21 cellular contexts compared by ENCODE assay signal in the genomic region with DNA sequence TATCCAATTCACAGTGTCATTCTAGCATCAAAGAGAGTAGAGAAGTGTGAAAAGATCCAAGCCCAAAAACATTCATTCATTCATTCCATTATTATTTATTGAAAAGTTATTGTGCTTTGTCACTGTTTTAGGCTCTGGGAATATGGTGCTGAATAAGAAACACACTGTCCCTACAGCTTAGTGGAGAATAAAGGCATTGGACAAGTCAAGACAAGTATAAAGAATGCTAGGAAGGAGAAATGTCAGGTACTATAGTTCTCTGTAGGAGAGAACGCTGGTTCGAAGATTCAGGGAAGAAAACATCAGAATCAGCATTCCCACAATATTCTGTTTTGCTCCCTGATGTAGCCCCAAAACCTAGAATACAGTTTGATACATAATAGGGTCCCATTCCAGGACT.
A peak's percentile ranks its signal among the peaks of the same experiment; 100 is the strongest.
DNase-seq lines count a peak whose midpoint lies in the region; ATAC-seq, FAIRE-seq and TF ChIP-seq lines count a peak whose summit lies in the region.
"Had no signal": no experiment of that assay in that cellular context is flagged by ENCODE, and none has a peak within 500 bp of the region (broad histone marks: within the 10 kb centered on the region; RNA-seq: fewer than 3 reads in every experiment).

No MANE protein-coding gene starts in this region.

- peak; percentile 57 for ATAC-seq in foreskin keratinocyte
- ATAC-seq in HG03280 (IDR thresholded peaks at IDR 0.05; ENCODE audit: unreplicated experiment), result no peak
- ATAC-seq: A549 had no signal

- H3K27me3 ChIP-seq in bronchial epithelial cell (ENCODE audit: control insufficient read depth, insufficient read depth, low read length) (no peaks in the 10 kb centered on the region), foreskin keratinocyte (no peaks in the 10 kb centered on the region)

- no peak for FAIRE-seq in bronchial epithelial cell (lab: Jason Lieb, UNC)
- FAIRE-seq: A549, G401.6, GM12892, H1 had no signal

- H3K36me3 ChIP-seq in bronchial epithelial cell (ENCODE audit: control insufficient read depth, insufficient read depth, low read length), result no peaks in the 10 kb centered on the region

- POLR2A ChIA-PET in RWPE1 (lab: Yijun Ruan, JAX; ENCODE audit: low non-redundant PET), result no interaction called here

- H3K4me3 ChIP-seq in bronchial epithelial cell (ENCODE audit: low read depth, low read length), result no peak overlapping the region
- H3K4me3 ChIP-seq: A549, GM23248 had no signal

- H3K27ac ChIP-seq in RWPE1 (no peak overlapping the region), foreskin keratinocyte (no peak overlapping the region)
- H3K27ac ChIP-seq: A549, GM23248 had no signal

- TF ChIP-seq CTCF in RWPE1 (conservative IDR thresholded peaks at IDR 0.05; ENCODE audit: low read depth) (no peak), bronchial epithelial cell (IDR thresholded peaks at IDR 0.05; ENCODE audit: insufficient read depth, low read length, severe bottlenecking) (no peak), foreskin keratinocyte (conservative IDR thresholded peaks at IDR 0.05) (no peak)

- DNase-seq in RWPE1 (ENCODE audit: low spot score), result peak; percentile 27
- DNase-seq in bronchial epithelial cell (ENCODE audit: low read depth), result peak; percentile 61
- DNase-seq in foreskin keratinocyte, result peak in 1 of 2 donors; percentile 55
- no peak for DNase-seq in kidney tubule cell (ENCODE audit: low spot score)
- DNase-seq in T1000 (lab: John Stamatoyannopoulos, UW), result no peak
- DNase-seq: 8988T; ACHN; AML-193; C1 segment of cervical spinal cord; Caco-2; CD4-positive, alpha-beta memory T cell; DMS153; DND-41; GM23248; H7; HCEC 1CT had no signal

- peaks cover 8% of the 10 kb centered on the region for H3K4me1 ChIP-seq in foreskin keratinocyte
- H3K4me1 ChIP-seq: Caco-2 had no signal

- CTCF ChIA-PET in RWPE1 (lab: Yijun Ruan, JAX), result no interaction called here

Comparison
In these comparisons a context has a peak if more than half of its experiments do, and no peak if none do; other contexts are left out.
1. DNase-seq: peak in RWPE1 (single experiment) and bronchial epithelial cell (single experiment); none in kidney tubule cell (single experiment) and T1000 (single experiment).